17 cellular contexts compared by ENCODE assay signal in the genomic region with DNA sequence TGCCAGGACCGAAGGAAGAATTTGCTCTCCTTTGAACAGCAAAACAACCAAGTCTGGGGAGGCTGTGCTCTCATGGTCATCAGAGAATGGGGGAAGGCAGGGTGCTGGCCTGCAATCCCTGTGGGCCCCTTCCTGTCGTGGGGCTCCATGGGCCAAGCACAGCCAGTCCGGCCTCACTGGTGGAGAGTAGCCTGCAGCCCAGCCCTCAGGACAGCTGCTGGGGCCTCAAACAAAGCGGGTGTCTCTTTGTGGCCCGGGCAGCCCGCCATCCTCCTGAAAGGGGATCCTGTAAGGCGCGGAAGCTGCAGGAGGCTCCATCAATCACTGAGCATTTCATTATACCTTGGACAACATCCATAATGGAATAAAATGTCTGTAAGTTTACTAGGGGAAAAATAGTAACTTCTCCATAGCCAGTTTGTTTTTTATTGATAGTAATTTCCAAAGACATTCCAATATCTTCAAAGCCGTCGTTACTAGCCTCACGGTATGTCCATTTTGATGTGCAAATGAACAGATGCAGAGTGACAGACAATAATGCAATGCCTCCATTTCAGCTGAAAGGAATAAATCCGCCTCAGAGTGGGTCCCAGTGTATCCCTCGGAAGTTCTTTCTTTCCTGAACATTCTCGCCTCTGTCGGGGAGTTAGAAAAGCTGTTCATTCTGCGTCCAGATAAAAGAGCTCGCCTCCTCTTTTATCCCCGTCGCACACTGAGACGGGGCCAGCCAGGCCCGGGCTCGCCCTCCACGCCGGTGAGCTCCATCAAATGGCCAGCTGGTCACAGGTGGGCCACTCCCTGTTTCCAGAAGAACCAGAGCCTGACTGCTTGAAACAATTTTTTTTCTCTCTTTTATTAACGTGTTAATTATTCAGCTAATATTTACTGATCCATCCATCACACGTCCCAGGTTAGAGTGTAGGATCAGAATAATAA. TPM values are rescaled to one million over a fixed set of nuclear protein-coding genes. Genes with fewer than 3 reads are reported as not detected.
A peak's percentile ranks its signal among the peaks of the same experiment; 100 is the strongest.
DNase-seq lines count a peak whose midpoint lies in the region; ATAC-seq and TF ChIP-seq lines count a peak whose summit lies in the region.
"Had no signal": no experiment of that assay in that cellular context is flagged by ENCODE, and none has a peak within 500 bp of the region (broad histone marks: within the 10 kb centered on the region; RNA-seq: fewer than 3 reads in every experiment).

No MANE protein-coding gene starts in this region.

- DNase-seq in DMS 273 (lab: John Stamatoyannopoulos, UW; ENCODE audit: unreplicated experiment) = peak; percentile 23
- DNase-seq in DMS 273 treated with DMSO at 0.1 percent for 48 hours (lab: John Stamatoyannopoulos, UW) = no peak
- peak; percentile 73 for DNase-seq in middle frontal gyrus (ENCODE audit: extremely low spot score, low spot score)
- peak; percentile 30 to 97 (median 87) for DNase-seq in substantia nigra (lab: John Stamatoyannopoulos, UW)
- no peak for DNase-seq in chondrocyte (ENCODE audit: low spot score)
- no peak for DNase-seq in activated gamma-delta T cell treated with Interleukin-2 at 50 U/mL for 16 hours
- DNase-seq: activated effector memory CD4-positive, alpha-beta T cell treated with Interleukin-2 at 50 U/mL for 16 hours; effector CD4-positive, alpha-beta T cell; left lung; naive B cell; NCI-H1930; SW 1271 had no signal

- H3K27ac Mint-ChIP-seq in brain (peak overlapping the region; percentile 89 to 96 (median 95)), chondrocyte (ENCODE audit: unreplicated experiment) (no peak overlapping the region)
- H3K27ac Mint-ChIP-seq: CD14-positive monocyte, naive B cell had no signal

- H3K27ac ChIP-seq in substantia nigra (ENCODE audit: low read depth, low read length, poor library complexity, severe bottlenecking) = peak overlapping the region; percentile 96
- H3K27ac ChIP-seq: 22Rv1, left lung, right atrium auricular region had no signal

- peak overlapping the region; percentile 39 to 65 (median 62) for H3K4me3 Mint-ChIP-seq in brain
- no peak overlapping the region for H3K4me3 Mint-ChIP-seq in chondrocyte (ENCODE audit: unreplicated experiment)
- H3K4me3 Mint-ChIP-seq: CD14-positive monocyte had no signal

- ATAC-seq in HG03565 (IDR thresholded peaks at IDR 0.05; ENCODE audit: unreplicated experiment) = no peak
- ATAC-seq: left lung had no signal

- H3K9me3 Mint-ChIP-seq in brain (no peaks in the 10 kb centered on the region), chondrocyte (ENCODE audit: low read depth) (no peaks in the 10 kb centered on the region)
- H3K9me3 Mint-ChIP-seq: CD14-positive monocyte, naive B cell had no signal

- H3K27me3 Mint-ChIP-seq in brain (no peaks in the 10 kb centered on the region), chondrocyte (ENCODE audit: low read depth) (no peaks in the 10 kb centered on the region)

- no peak for TF ChIP-seq CTCF in brain (conservative IDR thresholded peaks at IDR 0.05)
- no peak for TF ChIP-seq CTCF in chondrocyte (IDR thresholded peaks at IDR 0.05)

- H3K36me3 Mint-ChIP-seq in brain (peaks cover 18% of the 10 kb centered on the region), chondrocyte (ENCODE audit: low read depth) (no peaks in the 10 kb centered on the region)
- H3K36me3 Mint-ChIP-seq: CD14-positive monocyte, naive B cell had no signal

- H3K4me1 Mint-ChIP-seq in brain (peaks cover 58% of the 10 kb centered on the region), chondrocyte (ENCODE audit: low read depth) (no peaks in the 10 kb centered on the region)
- H3K4me1 Mint-ChIP-seq: CD14-positive monocyte, naive B cell had no signal

RNA-seq across cellular contexts. Expression of a gene that starts 14.3 kb away (rescaled TPM):
- 50.7 TPM for polyA plus RNA-seq in brain (ENCODE audit: insufficient read depth, low read depth, low replicate concordance)
- 3.5 to 4.4 TPM (median 4.2 TPM) in 3 replicates for total RNA-seq in chondrocyte
- polyA plus RNA-seq: CD14-positive monocyte had no signal

Comparison
In these comparisons a context has a peak if more than half of its experiments do, and no peak if none do; other contexts are left out.
1. DNase-seq: peak in DMS 273 (single experiment), middle frontal gyrus (single experiment) and substantia nigra (49 of 49); none in DMS 273 treated with DMSO at 0.1 percent for 48 hours (single experiment), chondrocyte (single experiment) and activated gamma-delta T cell treated with Interleukin-2 at 50 U/mL for 16 hours (single experiment).